18 cellular contexts compared by ENCODE assay signal in genomic region chr12:88185279-88185678, GRCh38. TPM values are rescaled to one million over a fixed set of nuclear protein-coding genes. Genes with fewer than 3 reads are reported as not detected.
A peak's percentile ranks its signal among the peaks of the same experiment; 100 is the strongest.
DNase-seq lines count a peak whose midpoint lies in the region; ATAC-seq, FAIRE-seq and TF ChIP-seq lines count a peak whose summit lies in the region.
"Had no signal": no experiment of that assay in that cellular context is flagged by ENCODE, and none has a peak within 500 bp of the region (broad histone marks: within the 10 kb centered on the region; RNA-seq: fewer than 3 reads in every experiment).

No MANE protein-coding gene starts in this region.

- peaks cover 11% of the 10 kb centered on the region for H3K36me3 Mint-ChIP-seq in astrocyte (ENCODE audit: low read depth, unreplicated experiment)
- peaks cover 16 to 21% of the 10 kb centered on the region in 2 donors for H3K36me3 Mint-ChIP-seq in activated naive CD4-positive, alpha-beta T cell treated with anti-CD3 and anti-CD28 coated beads, Interleukin-2, amount 50 U/mL, for 72 hours

- H2AFZ ChIP-seq in PC-3 (ENCODE audit: low read length) (no peak overlapping the region), astrocyte (ENCODE audit: low read depth, low read length) (no peak overlapping the region)

- H3K79me2 ChIP-seq in PC-3 (ENCODE audit: low read length) (no peaks in the 10 kb centered on the region), astrocyte (ENCODE audit: insufficient read depth, low read length) (no peaks in the 10 kb centered on the region)

- CTCF ChIA-PET in PC-3 (lab: Charles Lee): no interaction called here

- intact Hi-C loops in PC-3 (cut with micrococcal nuclease) (loop anchor here (10.0 kb wide), 1 partner anchor 210 kb away; no protein-coding TSS in a partner anchor), thyroid gland (cut with DNase I) (no loop called here)

- WGBS in thyroid gland, 2 donors: 97 to 98% methylated on average over 2 of the region's 2 CpGs

- TF ChIP-seq CTCF in PC-3 (conservative IDR thresholded peaks at IDR 0.05; ENCODE audit: low read depth, low read length) (no peak), astrocyte (IDR thresholded peaks at IDR 0.05; ENCODE audit: insufficient read depth, low read depth, low read length) (no peak), thyroid gland (IDR thresholded peaks at IDR 0.05) (no peak)

- H3K4me2 ChIP-seq in PC-3 (ENCODE audit: low read length) (no peak overlapping the region), astrocyte (ENCODE audit: low read length) (no peak overlapping the region)
- H3K4me2 ChIP-seq: A549, BLaER1 had no signal

- H4K20me1 ChIP-seq in PC-3 (ENCODE audit: low read length) (no peaks in the 10 kb centered on the region), astrocyte (ENCODE audit: insufficient read depth, low read length) (no peaks in the 10 kb centered on the region)
- H4K20me1 ChIP-seq: BLaER1 had no signal

- H3F3A ChIP-seq in PC-3 (ENCODE audit: low read length, unreplicated experiment): no peaks in the 10 kb centered on the region

- H3K9me3 Mint-ChIP-seq in astrocyte (ENCODE audit: unreplicated experiment): peaks cover 2% of the 10 kb centered on the region
- H3K9me3 Mint-ChIP-seq in activated naive CD4-positive, alpha-beta T cell treated with anti-CD3 and anti-CD28 coated beads, Interleukin-2, amount 50 U/mL, for 72 hours: peaks cover 0 to 3% of the 10 kb centered on the region in 2 donors

- peak overlapping the region; percentile 20 for H3K27ac Mint-ChIP-seq in astrocyte (ENCODE audit: unreplicated experiment)
- no peak overlapping the region for H3K27ac Mint-ChIP-seq in activated naive CD4-positive, alpha-beta T cell treated with anti-CD3 and anti-CD28 coated beads, Interleukin-2, amount 50 U/mL, for 72 hours
- H3K27ac Mint-ChIP-seq: CD14-positive monocyte, IgD-negative memory B cell had no signal

- no TSS peak for BruUV-seq in PC-3 (replicated peaks; lab: Mats Ljungman, UMichigan)

- DNase-seq in GM12891 (ENCODE audit: insufficient read length, low spot score) (no peak), PC-3 (no peak), astrocyte (ENCODE audit: low read depth) (no peak), thyroid gland (no peak), globus pallidus (ENCODE audit: low spot score) (no peak), RCC 7860 (ENCODE audit: low spot score) (no peak)
- DNase-seq in activated naive CD4-positive, alpha-beta T cell treated with anti-CD3 and anti-CD28 coated beads, Interleukin-2, amount 50 U/mL, for 72 hours (ENCODE audit: low spot score in 2 of 2): no peak
- DNase-seq: CD4-positive, alpha-beta memory T cell; DMS79; GDM1; GOT3; H7 had no signal

- peaks cover 6% of the 10 kb centered on the region for H3K36me3 ChIP-seq in PC-3 (ENCODE audit: low read depth, low read length)
- peaks cover 2% of the 10 kb centered on the region for H3K36me3 ChIP-seq in astrocyte (ENCODE audit: insufficient read depth, low read length)
- H3K36me3 ChIP-seq in thyroid gland: peaks cover 5% of the 10 kb centered on the region in 2 donors

- no peak for ATAC-seq in PC-3
- no peak for ATAC-seq in activated naive CD4-positive, alpha-beta T cell treated with anti-CD3 and anti-CD28 coated beads, Interleukin-2, amount 50 U/mL, for 72 hours
- ATAC-seq: HCT116, HepG2 had no signal

- peak; percentile 13 for FAIRE-seq in GM12891 (lab: Jason Lieb, UNC)
- no peak for FAIRE-seq in astrocyte (lab: Jason Lieb, UNC)
- FAIRE-seq in RCC 7860 (lab: Jason Lieb, UNC): no peak
- FAIRE-seq: A549, HepG2 had no signal

- H3K4me1 ChIP-seq in PC-3 (ENCODE audit: insufficient read depth, low read length) (peaks cover 57% of the 10 kb centered on the region), astrocyte (ENCODE audit: insufficient read depth, low read length) (peaks cover 3% of the 10 kb centered on the region), thyroid gland (no peaks in the 10 kb centered on the region)
- H3K4me1 ChIP-seq: BLaER1 had no signal

- H3K9me3 ChIP-seq in PC-3 (ENCODE audit: low read length) (no peaks in the 10 kb centered on the region), astrocyte (ENCODE audit: insufficient read depth, low read depth, low read length) (no peaks in the 10 kb centered on the region), thyroid gland (no peaks in the 10 kb centered on the region)
- H3K9me3 ChIP-seq: A549, BLaER1 had no signal

- TF ChIP-seq POLR2A in GM12891 (IDR thresholded peaks at IDR 0.05; ENCODE audit: low read depth, low read length) (no peak), thyroid gland (IDR thresholded peaks at IDR 0.05) (no peak)

- H3K27me3 ChIP-seq in PC-3 (ENCODE audit: low read length) (no peaks in the 10 kb centered on the region), astrocyte (ENCODE audit: insufficient read depth, low read length) (no peaks in the 10 kb centered on the region), thyroid gland (no peaks in the 10 kb centered on the region)
- H3K27me3 ChIP-seq: BLaER1 had no signal

- no peaks in the 10 kb centered on the region for H3K9me2 ChIP-seq in PC-3 (replicated peaks; ENCODE audit: low read length)

- H3K4me3 ChIP-seq in PC-3 (ENCODE audit: low read length) (no peak overlapping the region), astrocyte (ENCODE audit: insufficient read depth, low read depth, low read length) (no peak overlapping the region), thyroid gland (replicated peaks in 1 of 3) (no peak overlapping the region)
- H3K4me3 ChIP-seq: A549, BLaER1 had no signal

- H3K4me3 Mint-ChIP-seq in astrocyte (ENCODE audit: unreplicated experiment): no peak overlapping the region
- H3K4me3 Mint-ChIP-seq: CD14-positive monocyte, IgD-negative memory B cell had no signal

- no peaks in the 10 kb centered on the region for H3K27me3 Mint-ChIP-seq in astrocyte (ENCODE audit: low read depth, unreplicated experiment)
- H3K27me3 Mint-ChIP-seq: CD4-positive, alpha-beta memory T cell; IgD-negative memory B cell had no signal

- peaks cover 21% of the 10 kb centered on the region for H3K4me1 Mint-ChIP-seq in astrocyte (ENCODE audit: low read depth, unreplicated experiment)
- H3K4me1 Mint-ChIP-seq: CD14-positive monocyte, IgD-negative memory B cell had no signal

- H3K27ac ChIP-seq in PC-3 (ENCODE audit: low read length) (peak overlapping the region; percentile 73), astrocyte (ENCODE audit: low read depth, low read length) (no peak overlapping the region), thyroid gland (no peak overlapping the region)
- H3K27ac ChIP-seq: A549, BLaER1 had no signal

- POLR2A ChIA-PET in PC-3 (lab: Charles Lee; ENCODE audit: unreplicated experiment): interaction anchor here (0.6 kb wide), 1 partner anchor 367 kb away, joined by 3 read pairs; no protein-coding TSS in a partner anchor

- peak overlapping the region; percentile 21; the same call in 1 of the 2 replicates for H3K9ac ChIP-seq in PC-3 (ENCODE audit: low read length)
- H3K9ac ChIP-seq in astrocyte (ENCODE audit: low read length): no peak overlapping the region
- H3K9ac ChIP-seq: BLaER1 had no signal

TF ChIP-seq in GM12891, 5 proteins besides CTCF, POLR2A, EP300 and RAD21:
- TF ChIP-seq POLR2AphosphoS5 (IDR thresholded peaks at IDR 0.05; ENCODE audit: low read depth, low read length): no peak
- no peak for TF ChIP-seq POU2F2 (IDR thresholded peaks at IDR 0.05; ENCODE audit: low read depth, low read length)
- TF ChIP-seq SPI1 (IDR thresholded peaks at IDR 0.05; ENCODE audit: low read depth, low read length): no peak
- TF ChIP-seq TAF1 (IDR thresholded peaks at IDR 0.05; ENCODE audit: low read depth, low read length): no peak
- TF ChIP-seq PAX5 (IDR thresholded peaks at IDR 0.05; ENCODE audit: insufficient read depth, low read length, severe bottlenecking): no peak
TF ChIP-seq in GM12891: peak in this region for 0.

RNA-seq across cellular contexts. Expression of gene TMTC3, which starts 43.2 kb away (rescaled TPM):
- polyA plus RNA-seq in GM12891 (2012; ENCODE audit: low read depth, missing spikeins): 0.74 TPM
- total RNA-seq in PC-3 (2014; rRNA removed) (10.0 and 11.4 TPM in 2 replicates), astrocyte (49.0 and 55.7 TPM in 2 replicates), thyroid gland (10 to 100 TPM; 16.8 to 27.8 (median 21.1) TPM)
- total RNA-seq in activated naive CD4-positive, alpha-beta T cell treated with anti-CD3 and anti-CD28 coated beads, Interleukin-2, amount 50 U/mL, for 72 hours: 1 to 10 TPM; 4.1 to 4.5 TPM

RNA-seq across cellular contexts. Expression of gene CEP290, which starts 43.4 kb away (rescaled TPM):
- 5.4 TPM for polyA plus RNA-seq in GM12891 (2012; ENCODE audit: low read depth, missing spikeins)
- total RNA-seq in PC-3 (2014; rRNA removed) (9.7 and 16.1 TPM in 2 replicates), astrocyte (19.9 and 20.1 TPM in 2 replicates), thyroid gland (10 to 100 TPM; 24.7 to 42.6 (median 36.6) TPM)
- total RNA-seq in activated naive CD4-positive, alpha-beta T cell treated with anti-CD3 and anti-CD28 coated beads, Interleukin-2, amount 50 U/mL, for 72 hours: 10 to 100 TPM; 10.3 to 15.7 TPM
